ENCODE assay signal across 16 cellular contexts in genomic region chr16:6193718-6194117, GRCh38.
DNase-seq lines count a peak whose midpoint lies in the region; ATAC-seq lines count a peak whose summit lies in the region.
"Had no signal": no experiment of that assay in that cellular context is flagged by ENCODE, and none has a peak within 500 bp of the region (broad histone marks: within the 10 kb centered on the region; RNA-seq: fewer than 3 reads in every experiment).

No MANE protein-coding gene starts in this region.

- DNase-seq in Caki2 (ENCODE audit: low read depth) (peak; percentile 64), M059J (ENCODE audit: low read depth) (peak; percentile 56), astrocyte of the hippocampus (ENCODE audit: low read depth, low spot score) (peak; percentile 39), islet precursor cell (peak; percentile 81), KBM-7 (no peak), Right ventricle myocardium superior (no peak), NCI-H748 treated with DMSO at 0.1 percent for 48 hours (lab: John Stamatoyannopoulos, UW) (no peak)
- DNase-seq: activated CD4-positive, alpha-beta T cell treated with anti-CD3 and anti-CD28 coated beads, Interleukin-2, amount 10 ng/mL, durations not matched to agents 7 days and 5 days; effector CD8-positive, alpha-beta T cell; gastrocnemius medialis; left cardiac atrium; NCI-H2171; sigmoid colon; stimulated activated naive CD4-positive, alpha-beta T cell treated with Interleukin-2 at 50 U/mL for 16 hours; uterus had no signal

- ATAC-seq in Right ventricle myocardium superior (ENCODE audit: poor library complexity): no peak
- no peak for ATAC-seq in GM21576 (IDR thresholded peaks at IDR 0.05; ENCODE audit: unreplicated experiment)
- ATAC-seq: gastrocnemius medialis, left cardiac atrium had no signal

- in situ Hi-C loops in Caki2 (cut with HindIII; ENCODE audit: low pct_unique_long_range_greater_than_20kb, low sequenced_read_pairs) (no loop called here), KBM-7 (cut with MboI; ENCODE audit: low pct_unique_long_range_greater_than_20kb, low sequenced_read_pairs) (no loop called here)

- intact Hi-C loops in Right ventricle myocardium superior (cut with DNase I): no loop called here

Comparison
In these comparisons a context has a peak if more than half of its experiments do, and no peak if none do; other contexts are left out.
1. DNase-seq: peak in Caki2 (single experiment), M059J (single experiment), astrocyte of the hippocampus (single experiment) and islet precursor cell (single experiment); none in KBM-7 (single experiment), Right ventricle myocardium superior (single experiment) and NCI-H748 treated with DMSO at 0.1 percent for 48 hours (single experiment).